34 cellular contexts compared by ENCODE assay signal in genomic region chr7:141417506-141417905, GRCh38.
"Had no signal": no experiment of that assay in that cellular context is flagged by ENCODE, and none has a peak within 500 bp of the region (broad histone marks: within the 10 kb centered on the region; RNA-seq: fewer than 3 reads in every experiment).

No MANE protein-coding gene starts in this region.

- H3K4me3 ChIP-seq: adrenal gland, body of pancreas, coronary artery, esophagus muscularis mucosa, gastrocnemius medialis, heart left ventricle had no signal

- H3K36me3 Mint-ChIP-seq: activated naive CD4-positive, alpha-beta T cell treated with anti-CD3 and anti-CD28 coated beads, Interleukin-2, amount 50 U/mL, for 24 hours; activated naive CD8-positive, alpha-beta T cell treated with anti-CD3 and anti-CD28 coated beads for 36 hours had no signal

- H3K27ac ChIP-seq: adrenal gland, body of pancreas, coronary artery, esophagus muscularis mucosa, foreskin keratinocyte, gastrocnemius medialis, heart left ventricle, WERI-Rb-1 had no signal

- H3K4me1 ChIP-seq: adrenal gland, esophagus muscularis mucosa, foreskin keratinocyte, gastrocnemius medialis had no signal

- H3K27ac Mint-ChIP-seq: activated B cell treated with CpG ODN at 0.5 μM for 24 hours; activated CD8-positive, alpha-beta T cell treated with anti-CD3 and anti-CD28 coated beads for 36 hours; activated naive CD4-positive, alpha-beta T cell treated with anti-CD3 and anti-CD28 coated beads for 36 hours; activated naive CD4-positive, alpha-beta T cell treated with anti-CD3 and anti-CD28 coated beads, Interleukin-2, amount 50 U/mL, for 24 hours; activated naive CD8-positive, alpha-beta T cell treated with anti-CD3 and anti-CD28 coated beads for 36 hours; activated naive CD8-positive, alpha-beta T cell treated with anti-CD3 and anti-CD28 coated beads, Interleukin-2, amount 50 U/mL, for 24 hours; activated T-helper 1 cell treated with anti-CD3 and anti-CD28 coated beads, Interleukin-12 subunit alpha, Interleukin-12 subunit beta, Interleukin-2, Interleukin-4 antibody, amounts not matched to agents 30 ng/mL and 10 ng/mL and 1 ng/mL, durations not matched to agents 14 hours and 24 hours and 36 hours; activated T-helper 2 cell treated with anti-CD3 and anti-CD28 coated beads, Interferon-gamma antibody, Interleukin-2, Interleukin-4, amounts not matched to agents 10 μg/mL and 5 μg/mL and 100 μg/mL, durations not matched to agents 14 hours and 24 hours and 36 hours; dendritic cell treated with granulocyte-macrophage colony-stimulating factor and Interleukin-4, amounts not matched to agents 40 ng/mL and 50 ng/mL, for 4 days; effector memory CD8-positive, alpha-beta T cell; T-helper 17 cell; T-helper 2 cell treated with Interferon-gamma antibody and Interleukin-4, amounts not matched to agents 5 μg/mL and 100 μg/mL, for 36 hours had no signal

- H3K9me3 ChIP-seq: adrenal gland, body of pancreas, esophagus muscularis mucosa, gastrocnemius medialis, heart left ventricle had no signal

- H3K4me3 Mint-ChIP-seq: activated B cell treated with CpG ODN at 0.5 μM for 24 hours; activated CD8-positive, alpha-beta T cell treated with anti-CD3 and anti-CD28 coated beads for 36 hours; activated naive CD4-positive, alpha-beta T cell treated with anti-CD3 and anti-CD28 coated beads for 36 hours; activated naive CD4-positive, alpha-beta T cell treated with anti-CD3 and anti-CD28 coated beads, Interleukin-2, amount 50 U/mL, for 24 hours; activated naive CD8-positive, alpha-beta T cell treated with anti-CD3 and anti-CD28 coated beads for 36 hours; activated naive CD8-positive, alpha-beta T cell treated with anti-CD3 and anti-CD28 coated beads, Interleukin-2, amount 50 U/mL, for 24 hours; activated T-helper 1 cell treated with anti-CD3 and anti-CD28 coated beads, Interleukin-12 subunit alpha, Interleukin-12 subunit beta, Interleukin-2, Interleukin-4 antibody, amounts not matched to agents 30 ng/mL and 10 ng/mL and 1 ng/mL, durations not matched to agents 14 hours and 24 hours and 36 hours; dendritic cell treated with granulocyte-macrophage colony-stimulating factor and Interleukin-4, amounts not matched to agents 40 ng/mL and 50 ng/mL, for 4 days; effector memory CD8-positive, alpha-beta T cell; T-helper 17 cell; T-helper 2 cell treated with Interferon-gamma antibody and Interleukin-4, amounts not matched to agents 5 μg/mL and 100 μg/mL, for 36 hours had no signal

- DNase-seq: activated B cell treated with CpG ODN at 0.5 μM for 24 hours; activated CD4-positive, alpha-beta T cell treated with anti-CD3 and anti-CD28 coated beads for 48 hours; activated CD4-positive, alpha-beta T cell treated with anti-CD3 and anti-CD28 coated beads, Interleukin-2, amount 50 U/mL, for 1 hour; activated CD4-positive, alpha-beta T cell treated with anti-CD3 and anti-CD28 coated beads, Interleukin-2, amount 50 U/mL, for 48 hours; activated CD8-positive, alpha-beta memory T cell treated with anti-CD3 and anti-CD28 coated beads for 24 hours; activated CD8-positive, alpha-beta T cell treated with anti-CD3 and anti-CD28 coated beads for 36 hours; activated effector memory CD4-positive, alpha-beta T cell treated with anti-CD3 and anti-CD28 coated beads, Interleukin-2, amount 50 U/mL, for 16 hours; activated naive CD4-positive, alpha-beta T cell treated with anti-CD3 and anti-CD28 coated beads for 36 hours; activated naive CD8-positive, alpha-beta T cell treated with anti-CD3 and anti-CD28 coated beads for 36 hours; activated naive CD8-positive, alpha-beta T cell treated with anti-CD3 and anti-CD28 coated beads, Interleukin-2, amount 50 U/mL, for 24 hours; activated T-cell treated with anti-CD3 and anti-CD28 coated beads, Interleukin-2, amount 50 U/mL, for 1 hour; activated T-cell treated with anti-CD3 and anti-CD28 coated beads, Interleukin-2, amount 50 U/mL, for 48 hours; adrenal gland; aorta; central memory CD4-positive, alpha-beta T cell; effector CD4-positive, alpha-beta T cell; effector memory CD8-positive, alpha-beta T cell; erythroblast; foreskin keratinocyte; gastrocnemius medialis; glutamatergic neuron; heart left ventricle; T-helper 1 cell; T-helper 17 cell; T1000; WERI-Rb-1 had no signal

- H3K36me3 ChIP-seq: adrenal gland, esophagus muscularis mucosa, gastrocnemius medialis, heart left ventricle, WERI-Rb-1 had no signal

- H3K27me3 ChIP-seq: adrenal gland, body of pancreas, esophagus muscularis mucosa, foreskin keratinocyte, gastrocnemius medialis, heart left ventricle had no signal

- H3K4me1 Mint-ChIP-seq: activated B cell treated with CpG ODN at 0.5 μM for 24 hours; activated naive CD4-positive, alpha-beta T cell treated with anti-CD3 and anti-CD28 coated beads, Interleukin-2, amount 50 U/mL, for 24 hours; activated naive CD8-positive, alpha-beta T cell treated with anti-CD3 and anti-CD28 coated beads for 36 hours; activated naive CD8-positive, alpha-beta T cell treated with anti-CD3 and anti-CD28 coated beads, Interleukin-2, amount 50 U/mL, for 24 hours; T-helper 17 cell had no signal

- H3K9me3 Mint-ChIP-seq: activated B cell treated with CpG ODN at 0.5 μM for 24 hours; activated CD8-positive, alpha-beta T cell treated with anti-CD3 and anti-CD28 coated beads for 36 hours; activated naive CD4-positive, alpha-beta T cell treated with anti-CD3 and anti-CD28 coated beads for 36 hours; activated naive CD4-positive, alpha-beta T cell treated with anti-CD3 and anti-CD28 coated beads, Interleukin-2, amount 50 U/mL, for 24 hours; activated naive CD8-positive, alpha-beta T cell treated with anti-CD3 and anti-CD28 coated beads for 36 hours; activated naive CD8-positive, alpha-beta T cell treated with anti-CD3 and anti-CD28 coated beads, Interleukin-2, amount 50 U/mL, for 24 hours; activated T-helper 1 cell treated with anti-CD3 and anti-CD28 coated beads, Interleukin-12 subunit alpha, Interleukin-12 subunit beta, Interleukin-2, Interleukin-4 antibody, amounts not matched to agents 30 ng/mL and 10 ng/mL and 1 ng/mL, durations not matched to agents 14 hours and 24 hours and 36 hours; activated T-helper 2 cell treated with anti-CD3 and anti-CD28 coated beads, Interferon-gamma antibody, Interleukin-2, Interleukin-4, amounts not matched to agents 10 μg/mL and 5 μg/mL and 100 μg/mL, durations not matched to agents 14 hours and 24 hours and 36 hours; dendritic cell treated with granulocyte-macrophage colony-stimulating factor and Interleukin-4, amounts not matched to agents 40 ng/mL and 50 ng/mL, for 4 days; effector memory CD8-positive, alpha-beta T cell; T-helper 2 cell treated with Interferon-gamma antibody and Interleukin-4, amounts not matched to agents 5 μg/mL and 100 μg/mL, for 36 hours had no signal
